ENCODE assay signal across 8 cellular contexts in genomic region chr1:26785611-26786436, GRCh38. TPM values are rescaled to one million over a fixed set of nuclear protein-coding genes. Genes with fewer than 3 reads are reported as not detected.
DNase-seq lines count a peak whose midpoint lies in the region; ATAC-seq and TF ChIP-seq lines count a peak whose summit lies in the region.

No MANE protein-coding gene starts in this region.

- no peaks in the 10 kb centered on the region for H3K79me2 ChIP-seq in parathyroid adenoma

- H3K9ac ChIP-seq in parathyroid adenoma = no peak overlapping the region

- H3K4me3 ChIP-seq in esophagus (ENCODE audit: low read depth in 1 of 2, low read length in 2 of 2) = no peak overlapping the region
- H3K4me3 ChIP-seq in parathyroid adenoma (ENCODE audit: low read depth, low read length) = no peak overlapping the region

- no peaks in the 10 kb centered on the region for H3K9me3 ChIP-seq in esophagus (ENCODE audit: control insufficient read depth in 2 of 2, insufficient read depth in 1 of 2, low read depth in 1 of 2, low read length in 1 of 2)
- no peaks in the 10 kb centered on the region for H3K9me3 ChIP-seq in parathyroid adenoma (ENCODE audit: control insufficient read depth, low read length)

- H3K27me3 ChIP-seq in esophagus (ENCODE audit: control insufficient read depth in 1 of 2, insufficient read depth in 2 of 2, low read length in 2 of 2) (no peaks in the 10 kb centered on the region), parathyroid adenoma (ENCODE audit: control insufficient read depth, insufficient read depth, low read length) (no peaks in the 10 kb centered on the region)

- 74 to 79% methylated on average over 5 of the region's 5 CpGs for WGBS in esophagus, 2 donors

- H3K27ac ChIP-seq in esophagus (ENCODE audit: low read depth in 2 of 2, low read length in 1 of 2) = peak overlapping the region; percentile 93 to 98
- H3K27ac ChIP-seq in parathyroid adenoma = peak overlapping the region; percentile 98

- H3K4me2 ChIP-seq in parathyroid adenoma (ENCODE audit: low read length) = no peak overlapping the region

- no peak for TF ChIP-seq CTCF in parathyroid adenoma (IDR thresholded peaks at IDR 0.05)

- ATAC-seq in GM18502 (IDR thresholded peaks at IDR 0.05; ENCODE audit: poor library complexity, unreplicated experiment) = no peak
- no peak for ATAC-seq in GM21360 (IDR thresholded peaks at IDR 0.05; ENCODE audit: unreplicated experiment)

- H3K36me3 ChIP-seq in esophagus (ENCODE audit: control insufficient read depth in 2 of 2, insufficient read depth in 2 of 2, low read length in 1 of 2) = no peaks in the 10 kb centered on the region
- no peaks in the 10 kb centered on the region for H3K36me3 ChIP-seq in parathyroid adenoma (ENCODE audit: control insufficient read depth, insufficient read depth, low read length)

- DNase-seq in SIG-M5 treated with dmso at 0.1 percent for 504 hours (lab: John Stamatoyannopoulos, UW; ENCODE audit: unreplicated experiment) (peak; percentile 53), SIG-M5 (lab: John Stamatoyannopoulos, UW) (no peak), SKM-1 (lab: John Stamatoyannopoulos, UW; ENCODE audit: unreplicated experiment) (peak; percentile 60), COLO668 (lab: John Stamatoyannopoulos, UW; ENCODE audit: unreplicated experiment) (no peak)

- H3K4me1 ChIP-seq in esophagus (ENCODE audit: control insufficient read depth in 2 of 2, insufficient read depth in 2 of 2, low read length in 1 of 2) (peaks cover 0 to 9% of the 10 kb centered on the region in 2 donors), parathyroid adenoma (peaks cover 32% of the 10 kb centered on the region)

- peak overlapping the region; percentile 78 for H2AFZ ChIP-seq in parathyroid adenoma

RNA-seq across cellular contexts. Expression of gene PIGV, which starts 1.9 kb away (rescaled TPM):
- 1 to 10 TPM; 5.1 to 7.1 TPM for polyA plus RNA-seq in esophagus

RNA-seq across cellular contexts. Expression of gene ZDHHC18, which starts 40.7 kb away (rescaled TPM):
- polyA plus RNA-seq in esophagus = 10 to 100 TPM; 14.4 to 15.0 TPM

Comparison
In these comparisons a context has a peak if more than half of its experiments do, and no peak if none do; other contexts are left out.
1. DNase-seq: peak in SIG-M5 treated with dmso at 0.1 percent for 504 hours (single experiment) and SKM-1 (single experiment); none in SIG-M5 (single experiment) and COLO668 (single experiment).